1 cellular context compared by ENCODE assay signal in the genomic region with DNA sequence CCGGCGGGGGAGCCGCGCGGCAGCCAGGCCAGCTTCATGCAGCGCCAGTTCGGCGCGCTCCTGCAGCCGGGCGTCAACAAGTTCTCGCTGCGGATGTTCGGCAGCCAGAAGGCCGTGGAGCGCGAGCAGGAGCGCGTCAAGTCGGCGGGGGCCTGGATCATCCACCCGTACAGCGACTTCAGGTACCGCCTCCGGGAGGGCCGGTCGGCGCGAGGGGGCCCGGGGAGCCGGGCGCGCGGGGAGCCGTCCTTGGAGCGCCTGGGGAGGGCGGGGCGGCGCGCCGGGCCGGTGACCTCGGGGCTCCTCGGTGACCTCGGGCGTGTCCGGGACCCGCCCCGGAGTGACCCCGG.
TF ChIP-seq lines count a peak whose summit lies in the region.

No MANE protein-coding gene starts in this region.

TF ChIP-seq in H1, 55 proteins besides CTCF, POLR2A, EP300 and RAD21:
- TF ChIP-seq RFX5 (IDR thresholded peaks at IDR 0.05; ENCODE audit: borderline replicate concordance, low read depth, low read length) (no peak), POLR2AphosphoS5 (IDR thresholded peaks at IDR 0.05; ENCODE audit: low read depth, low read length) (no peak), CHD2 (IDR thresholded peaks at IDR 0.05; ENCODE audit: low read length) (no peak), ZNF274 (IDR thresholded peaks at IDR 0.05; ENCODE audit: borderline replicate concordance, extremely low read depth, low read length) (no peak), MAX (IDR thresholded peaks at IDR 0.05) (peak; percentile 40; the same call in 1 of the 2 replicates), KDM4A (IDR thresholded peaks at IDR 0.05; ENCODE audit: low read depth, low read length, severe bottlenecking) (peak; percentile 75), TBP (IDR thresholded peaks at IDR 0.05; ENCODE audit: low read depth, low read length) (no peak), GABPA (IDR thresholded peaks at IDR 0.05; ENCODE audit: borderline replicate concordance, insufficient read depth, low read length) (peak; percentile 28; the same call in 1 of the 2 replicates), SAP30 (IDR thresholded peaks at IDR 0.05; ENCODE audit: insufficient read depth, insufficient replicate concordance, low read length) (no peak), SIX5 (IDR thresholded peaks at IDR 0.05; ENCODE audit: low read depth, low read length) (no peak), PHF8 (conservative IDR thresholded peaks at IDR 0.05; ENCODE audit: low read depth, low read length) (no peak), JUND (IDR thresholded peaks at IDR 0.05; ENCODE audit: low read length) (no peak), JUN (IDR thresholded peaks at IDR 0.05; ENCODE audit: low read depth, low read length) (no peak), CEBPB (IDR thresholded peaks at IDR 0.05; ENCODE audit: low read depth, low read length) (no peak), RBBP5 (IDR thresholded peaks at IDR 0.05; ENCODE audit: borderline replicate concordance, low read depth, low read length) (no peak), NANOG (IDR thresholded peaks at IDR 0.05; ENCODE audit: insufficient read depth, low read depth, low read length, poor library complexity, severe bottlenecking) (no peak), RXRA (IDR thresholded peaks at IDR 0.05; ENCODE audit: insufficient read depth, low read depth, low read length) (no peak), KDM5A (IDR thresholded peaks at IDR 0.05; ENCODE audit: low read length) (no peak), EGR1 (IDR thresholded peaks at IDR 0.05; ENCODE audit: borderline replicate concordance, low read depth, low read length) (no peak), ATF2 (IDR thresholded peaks at IDR 0.05; ENCODE audit: low read length) (no peak), FOSL1 (IDR thresholded peaks at IDR 0.05; ENCODE audit: insufficient read depth, low read depth, low read length) (no peak), BCL11A (IDR thresholded peaks at IDR 0.05; ENCODE audit: low read depth in 2 of 2, low read length in 2 of 2) (no peak)
- TF ChIP-seq, protein P1, sequence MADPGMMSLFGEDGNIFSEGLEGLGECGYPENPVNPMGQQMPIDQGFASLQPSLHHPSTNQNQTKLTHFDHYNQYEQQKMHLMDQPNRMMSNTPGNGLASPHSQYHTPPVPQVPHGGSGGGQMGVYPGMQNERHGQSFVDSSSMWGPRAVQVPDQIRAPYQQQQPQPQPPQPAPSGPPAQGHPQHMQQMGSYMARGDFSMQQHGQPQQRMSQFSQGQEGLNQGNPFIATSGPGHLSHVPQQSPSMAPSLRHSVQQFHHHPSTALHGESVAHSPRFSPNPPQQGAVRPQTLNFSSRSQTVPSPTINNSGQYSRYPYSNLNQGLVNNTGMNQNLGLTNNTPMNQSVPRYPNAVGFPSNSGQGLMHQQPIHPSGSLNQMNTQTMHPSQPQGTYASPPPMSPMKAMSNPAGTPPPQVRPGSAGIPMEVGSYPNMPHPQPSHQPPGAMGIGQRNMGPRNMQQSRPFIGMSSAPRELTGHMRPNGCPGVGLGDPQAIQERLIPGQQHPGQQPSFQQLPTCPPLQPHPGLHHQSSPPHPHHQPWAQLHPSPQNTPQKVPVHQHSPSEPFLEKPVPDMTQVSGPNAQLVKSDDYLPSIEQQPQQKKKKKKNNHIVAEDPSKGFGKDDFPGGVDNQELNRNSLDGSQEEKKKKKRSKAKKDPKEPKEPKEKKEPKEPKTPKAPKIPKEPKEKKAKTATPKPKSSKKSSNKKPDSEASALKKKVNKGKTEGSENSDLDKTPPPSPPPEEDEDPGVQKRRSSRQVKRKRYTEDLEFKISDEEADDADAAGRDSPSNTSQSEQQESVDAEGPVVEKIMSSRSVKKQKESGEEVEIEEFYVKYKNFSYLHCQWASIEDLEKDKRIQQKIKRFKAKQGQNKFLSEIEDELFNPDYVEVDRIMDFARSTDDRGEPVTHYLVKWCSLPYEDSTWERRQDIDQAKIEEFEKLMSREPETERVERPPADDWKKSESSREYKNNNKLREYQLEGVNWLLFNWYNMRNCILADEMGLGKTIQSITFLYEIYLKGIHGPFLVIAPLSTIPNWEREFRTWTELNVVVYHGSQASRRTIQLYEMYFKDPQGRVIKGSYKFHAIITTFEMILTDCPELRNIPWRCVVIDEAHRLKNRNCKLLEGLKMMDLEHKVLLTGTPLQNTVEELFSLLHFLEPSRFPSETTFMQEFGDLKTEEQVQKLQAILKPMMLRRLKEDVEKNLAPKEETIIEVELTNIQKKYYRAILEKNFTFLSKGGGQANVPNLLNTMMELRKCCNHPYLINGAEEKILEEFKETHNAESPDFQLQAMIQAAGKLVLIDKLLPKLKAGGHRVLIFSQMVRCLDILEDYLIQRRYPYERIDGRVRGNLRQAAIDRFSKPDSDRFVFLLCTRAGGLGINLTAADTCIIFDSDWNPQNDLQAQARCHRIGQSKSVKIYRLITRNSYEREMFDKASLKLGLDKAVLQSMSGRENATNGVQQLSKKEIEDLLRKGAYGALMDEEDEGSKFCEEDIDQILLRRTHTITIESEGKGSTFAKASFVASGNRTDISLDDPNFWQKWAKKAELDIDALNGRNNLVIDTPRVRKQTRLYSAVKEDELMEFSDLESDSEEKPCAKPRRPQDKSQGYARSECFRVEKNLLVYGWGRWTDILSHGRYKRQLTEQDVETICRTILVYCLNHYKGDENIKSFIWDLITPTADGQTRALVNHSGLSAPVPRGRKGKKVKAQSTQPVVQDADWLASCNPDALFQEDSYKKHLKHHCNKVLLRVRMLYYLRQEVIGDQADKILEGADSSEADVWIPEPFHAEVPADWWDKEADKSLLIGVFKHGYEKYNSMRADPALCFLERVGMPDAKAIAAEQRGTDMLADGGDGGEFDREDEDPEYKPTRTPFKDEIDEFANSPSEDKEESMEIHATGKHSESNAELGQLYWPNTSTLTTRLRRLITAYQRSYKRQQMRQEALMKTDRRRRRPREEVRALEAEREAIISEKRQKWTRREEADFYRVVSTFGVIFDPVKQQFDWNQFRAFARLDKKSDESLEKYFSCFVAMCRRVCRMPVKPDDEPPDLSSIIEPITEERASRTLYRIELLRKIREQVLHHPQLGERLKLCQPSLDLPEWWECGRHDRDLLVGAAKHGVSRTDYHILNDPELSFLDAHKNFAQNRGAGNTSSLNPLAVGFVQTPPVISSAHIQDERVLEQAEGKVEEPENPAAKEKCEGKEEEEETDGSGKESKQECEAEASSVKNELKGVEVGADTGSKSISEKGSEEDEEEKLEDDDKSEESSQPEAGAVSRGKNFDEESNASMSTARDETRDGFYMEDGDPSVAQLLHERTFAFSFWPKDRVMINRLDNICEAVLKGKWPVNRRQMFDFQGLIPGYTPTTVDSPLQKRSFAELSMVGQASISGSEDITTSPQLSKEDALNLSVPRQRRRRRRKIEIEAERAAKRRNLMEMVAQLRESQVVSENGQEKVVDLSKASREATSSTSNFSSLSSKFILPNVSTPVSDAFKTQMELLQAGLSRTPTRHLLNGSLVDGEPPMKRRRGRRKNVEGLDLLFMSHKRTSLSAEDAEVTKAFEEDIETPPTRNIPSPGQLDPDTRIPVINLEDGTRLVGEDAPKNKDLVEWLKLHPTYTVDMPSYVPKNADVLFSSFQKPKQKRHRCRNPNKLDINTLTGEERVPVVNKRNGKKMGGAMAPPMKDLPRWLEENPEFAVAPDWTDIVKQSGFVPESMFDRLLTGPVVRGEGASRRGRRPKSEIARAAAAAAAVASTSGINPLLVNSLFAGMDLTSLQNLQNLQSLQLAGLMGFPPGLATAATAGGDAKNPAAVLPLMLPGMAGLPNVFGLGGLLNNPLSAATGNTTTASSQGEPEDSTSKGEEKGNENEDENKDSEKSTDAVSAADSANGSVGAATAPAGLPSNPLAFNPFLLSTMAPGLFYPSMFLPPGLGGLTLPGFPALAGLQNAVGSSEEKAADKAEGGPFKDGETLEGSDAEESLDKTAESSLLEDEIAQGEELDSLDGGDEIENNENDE (IDR thresholded peaks at IDR 0.05; ENCODE audit: insufficient replicate concordance, low read length), result no peak
- TF ChIP-seq, protein P2, sequence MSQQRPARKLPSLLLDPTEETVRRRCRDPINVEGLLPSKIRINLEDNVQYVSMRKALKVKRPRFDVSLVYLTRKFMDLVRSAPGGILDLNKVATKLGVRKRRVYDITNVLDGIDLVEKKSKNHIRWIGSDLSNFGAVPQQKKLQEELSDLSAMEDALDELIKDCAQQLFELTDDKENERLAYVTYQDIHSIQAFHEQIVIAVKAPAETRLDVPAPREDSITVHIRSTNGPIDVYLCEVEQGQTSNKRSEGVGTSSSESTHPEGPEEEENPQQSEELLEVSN (IDR thresholded peaks at IDR 0.05), result peak; percentile 67
